ENCODE assay signal across 8 cellular contexts in the genomic region with DNA sequence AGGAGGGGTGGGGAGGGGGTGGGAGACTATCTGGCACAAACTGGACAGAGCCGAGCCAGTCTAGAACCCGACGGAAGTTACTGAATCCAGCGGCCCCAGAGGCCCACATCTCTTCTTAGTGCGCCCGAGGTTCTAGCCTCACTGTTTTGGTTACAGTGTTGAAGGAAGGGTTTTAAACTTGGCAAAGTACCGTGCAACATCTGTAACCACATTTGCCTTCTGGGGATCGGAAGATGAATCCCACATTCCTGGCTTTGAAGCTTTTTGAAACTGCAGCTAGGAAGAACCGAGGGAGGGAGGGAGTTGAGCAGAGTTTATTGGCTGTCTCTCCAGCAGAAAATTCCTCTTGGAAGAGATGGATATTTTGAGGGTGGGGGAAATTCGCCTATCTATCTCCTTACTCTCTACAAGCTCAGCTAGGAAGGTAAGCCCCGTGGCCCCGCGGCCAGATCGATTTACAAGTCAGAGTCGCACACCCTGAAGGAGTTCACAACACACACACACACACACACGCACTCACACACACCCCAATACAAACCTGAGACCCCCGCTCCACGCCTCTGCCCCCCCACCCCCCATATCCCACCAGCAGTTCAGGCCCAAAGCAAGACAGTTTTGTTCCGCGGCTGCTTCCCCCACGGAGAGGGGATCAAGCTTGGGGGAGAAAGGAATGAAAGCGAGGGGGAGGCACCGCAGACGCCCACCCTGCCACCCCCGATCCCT. TPM values are rescaled to one million over a fixed set of nuclear protein-coding genes. Genes with fewer than 3 reads are reported as not detected.
A peak's percentile ranks its signal among the peaks of the same experiment; 100 is the strongest.
DNase-seq lines count a peak whose midpoint lies in the region; ATAC-seq and TF ChIP-seq lines count a peak whose summit lies in the region.

No MANE protein-coding gene starts in this region.

- peak overlapping the region; percentile 89 for H3K27ac Mint-ChIP-seq in activated naive CD4-positive, alpha-beta T cell treated with anti-CD3 and anti-CD28 coated beads, Interleukin-2, amount 10 ng/mL, durations not matched to agents 7 days and 5 days

- DNase-seq in G401 (ENCODE audit: low spot score) (peak; percentile 50), NCI-H146 treated with DMSO at 0.1 percent for 48 hours (lab: John Stamatoyannopoulos, UW; ENCODE audit: unreplicated experiment) (peak; percentile 9), globus pallidus (ENCODE audit: low spot score) (peak; percentile 30), occipital lobe (lab: John Stamatoyannopoulos, UW) (peak; percentile 6), GM13976 (ENCODE audit: low spot score) (no peak), SKM-1 treated with dmso at 0.1 percent for 144 hours (lab: John Stamatoyannopoulos, UW; ENCODE audit: unreplicated experiment) (no peak)
- DNase-seq in activated naive CD4-positive, alpha-beta T cell treated with anti-CD3 and anti-CD28 coated beads, Interleukin-2, amount 10 ng/mL, durations not matched to agents 7 days and 5 days, result peak; percentile 44

- peaks cover 69% of the 10 kb centered on the region for H3K4me1 Mint-ChIP-seq in activated naive CD4-positive, alpha-beta T cell treated with anti-CD3 and anti-CD28 coated beads, Interleukin-2, amount 10 ng/mL, durations not matched to agents 7 days and 5 days

- in situ Hi-C loops in G401 (cut with HindIII; ENCODE audit: low sequenced_read_pairs), result no loop called here
- in situ Hi-C loops in GM13976 (cut with MboI; ENCODE audit: low sequenced_read_pairs, unreplicated experiment), result no loop called here

- TF ChIP-seq CTCF in GM13976 (IDR thresholded peaks at IDR 0.05; ENCODE audit: borderline replicate concordance, control extremely low read depth, extremely low read depth, insufficient read depth, missing control alignments), result no peak

- H3K27me3 Mint-ChIP-seq in activated naive CD4-positive, alpha-beta T cell treated with anti-CD3 and anti-CD28 coated beads, Interleukin-2, amount 10 ng/mL, durations not matched to agents 7 days and 5 days, result no peaks in the 10 kb centered on the region

- CTCF ChIA-PET in activated naive CD4-positive, alpha-beta T cell treated with anti-CD3 and anti-CD28 coated beads, Interleukin-2, amount 10 ng/mL, durations not matched to agents 7 days and 5 days (lab: Charles Lee), result interaction anchor here (1.0 to 2.8 kb wide), 4 partner anchors 10 to 246 kb away, joined by 3 to 6 read pairs (median 4); no protein-coding TSS in a partner anchor

- H3K4me3 Mint-ChIP-seq in activated naive CD4-positive, alpha-beta T cell treated with anti-CD3 and anti-CD28 coated beads, Interleukin-2, amount 10 ng/mL, durations not matched to agents 7 days and 5 days, result peak overlapping the region; percentile 89

- no peak for ATAC-seq in GM18498 (IDR thresholded peaks at IDR 0.05; ENCODE audit: unreplicated experiment)

- no peaks in the 10 kb centered on the region for H3K9me3 Mint-ChIP-seq in activated naive CD4-positive, alpha-beta T cell treated with anti-CD3 and anti-CD28 coated beads, Interleukin-2, amount 10 ng/mL, durations not matched to agents 7 days and 5 days

- H3K36me3 Mint-ChIP-seq in activated naive CD4-positive, alpha-beta T cell treated with anti-CD3 and anti-CD28 coated beads, Interleukin-2, amount 10 ng/mL, durations not matched to agents 7 days and 5 days, result peaks cover 44% of the 10 kb centered on the region

RNA-seq across cellular contexts. Expression of a gene that starts 1.0 kb away (rescaled TPM):
- 1.6 and 1.9 TPM in 2 replicates for total RNA-seq in G401 (2014; rRNA removed; shearing (Covaris generic))
- total RNA-seq in occipital lobe, result 20.3 TPM

Comparison
In these comparisons a context has a peak if more than half of its experiments do, and no peak if none do; other contexts are left out.
1. DNase-seq: peak in G401 (single experiment), NCI-H146 treated with DMSO at 0.1 percent for 48 hours (single experiment), activated naive CD4-positive, alpha-beta T cell treated with anti-CD3 and anti-CD28 coated beads, Interleukin-2, amount 10 ng/mL, durations not matched to agents 7 days and 5 days (single experiment), globus pallidus (single experiment) and occipital lobe (single experiment); none in GM13976 (single experiment) and SKM-1 treated with dmso at 0.1 percent for 144 hours (single experiment).